In genomic region chr4:94334962-94335361, GRCh38 we compare ENCODE assay signal across 1 cellular context.
TF ChIP-seq lines count a peak whose summit lies in the region.

No MANE protein-coding gene starts in this region.

TF ChIP-seq in WTC11, 78 proteins besides CTCF, POLR2A, EP300 and RAD21 (continued from another document):
- TF ChIP-seq ZBTB43 (CRISPR knock-in tag; IDR thresholded peaks at IDR 0.05) = no peak
- no peak for TF ChIP-seq RORB (CRISPR knock-in tag; IDR thresholded peaks at IDR 0.05)
- no peak for TF ChIP-seq ZNF416 (CRISPR knock-in tag; IDR thresholded peaks at IDR 0.05)
- no peak for TF ChIP-seq CREM (CRISPR knock-in tag; IDR thresholded peaks at IDR 0.05)
- TF ChIP-seq FOXP1 (CRISPR knock-in tag; IDR thresholded peaks at IDR 0.05; ENCODE audit: borderline replicate concordance) = no peak
- no peak for TF ChIP-seq NFYB (CRISPR knock-in tag; conservative IDR thresholded peaks at IDR 0.05; ENCODE audit: low read depth)
- no peak for TF ChIP-seq ZNF121 (CRISPR knock-in tag; IDR thresholded peaks at IDR 0.05)
- no peak for TF ChIP-seq ZNF396 (CRISPR knock-in tag; IDR thresholded peaks at IDR 0.05; ENCODE audit: borderline replicate concordance)
TF ChIP-seq in WTC11: peak in this region for 0.
